ENCODE assay signal across 38 cellular contexts in genomic region chr13:27982361-27982760, GRCh38. TPM values are rescaled to one million over a fixed set of nuclear protein-coding genes. Genes with fewer than 3 reads are reported as not detected.
"Had no signal": no experiment of that assay in that cellular context is flagged by ENCODE, and none has a peak within 500 bp of the region (broad histone marks: within the 10 kb centered on the region; RNA-seq: fewer than 3 reads in every experiment).

No MANE protein-coding gene starts in this region.

- H3K27ac ChIP-seq: body of pancreas, brain microvascular endothelial cell, breast epithelium, VCaP had no signal

- DNase-seq: activated B cell treated with CpG ODN at 0.5 μM for 24 hours; activated CD4-positive, alpha-beta memory T cell treated with anti-CD3 and anti-CD28 coated beads for 36 hours; activated CD4-positive, alpha-beta T cell treated with anti-CD3 and anti-CD28 coated beads for 4 hours; activated CD4-positive, alpha-beta T cell treated with anti-CD3 and anti-CD28 coated beads, Interleukin-2, amount 10 ng/mL, durations not matched to agents 24 days and 14 days; activated CD4-positive, alpha-beta T cell treated with anti-CD3 and anti-CD28 coated beads, Interleukin-2, amount 50 U/mL, for 1 hour; activated CD4-positive, alpha-beta T cell treated with anti-CD3 and anti-CD28 coated beads, Interleukin-2, amount 50 U/mL, for 4 hours; activated CD4-positive, CD25-positive, alpha-beta regulatory T cell treated with anti-CD3 and anti-CD28 coated beads, Interleukin-2, amount 50 U/mL, for 72 hours; activated CD8-positive, alpha-beta memory T cell treated with anti-CD3 and anti-CD28 coated beads, Interleukin-2, amount 50 U/mL, for 4 hours; activated CD8-positive, alpha-beta T cell treated with anti-CD3 and anti-CD28 coated beads for 36 hours; activated effector memory CD4-positive, alpha-beta T cell treated with Interleukin-2 at 50 U/mL for 16 hours; activated gamma-delta T cell; activated naive CD4-positive, alpha-beta T cell treated with anti-CD3 and anti-CD28 coated beads, Interleukin-2, amount 10 ng/mL, durations not matched to agents 7 days and 5 days; activated naive CD4-positive, alpha-beta T cell treated with Interleukin-2 at 50 U/mL for 16 hours; activated naive CD8-positive, alpha-beta T cell treated with anti-CD3 and anti-CD28 coated beads, Interleukin-2, amount 10 ng/mL, durations not matched to agents 7 days and 5 days; activated naive CD8-positive, alpha-beta T cell treated with anti-CD3 and anti-CD28 coated beads, Interleukin-2, amount 50 U/mL, for 24 hours; activated T-cell treated with anti-CD3 and anti-CD28 coated beads for 4 hours; activated T-cell treated with anti-CD3 and anti-CD28 coated beads, Interleukin-2, amount 50 U/mL, for 24 hours; activated T-cell treated with anti-CD3 and anti-CD28 coated beads, Interleukin-2, amount 50 U/mL, for 48 hours; aorta; body of pancreas; brain microvascular endothelial cell; cerebellar nuclear complex; SW 1271; T-helper 1 cell; T-helper 2 cell; T-helper 9 cell had no signal

- H3K27ac Mint-ChIP-seq: activated B cell treated with CpG ODN at 0.5 μM for 24 hours; activated CD4-positive, alpha-beta memory T cell treated with anti-CD3 and anti-CD28 coated beads for 36 hours; activated CD4-positive, alpha-beta T cell treated with anti-CD3 and anti-CD28 coated beads, Interleukin-2, amount 10 ng/mL, durations not matched to agents 24 days and 14 days; activated CD8-positive, alpha-beta T cell treated with anti-CD3 and anti-CD28 coated beads for 36 hours; activated naive CD4-positive, alpha-beta T cell treated with anti-CD3 and anti-CD28 coated beads, Interleukin-2, amount 10 ng/mL, durations not matched to agents 7 days and 5 days; activated naive CD4-positive, alpha-beta T cell treated with anti-CD3 and anti-CD28 coated beads, Interleukin-2, amount 50 U/mL, for 24 hours; activated naive CD8-positive, alpha-beta T cell; activated naive CD8-positive, alpha-beta T cell treated with anti-CD3 and anti-CD28 coated beads, Interleukin-2, amount 10 ng/mL, durations not matched to agents 7 days and 5 days; activated naive CD8-positive, alpha-beta T cell treated with anti-CD3 and anti-CD28 coated beads, Interleukin-2, amount 50 U/mL, for 24 hours; activated T-cell treated with anti-CD3 and anti-CD28 coated beads, Interleukin-2, amount 50 U/mL, for 24 hours; activated T-helper 2 cell treated with anti-CD3 and anti-CD28 coated beads, Interferon-gamma antibody, Interleukin-2, Interleukin-4, amounts not matched to agents 10 μg/mL and 5 μg/mL and 100 μg/mL, durations not matched to agents 14 hours and 24 hours and 36 hours; T-helper 1 cell treated with Interleukin-12 subunit alpha and Interleukin-12 subunit beta and Interleukin-4 antibody, amounts not matched to agents 30 μg/mL and 1 μg/mL, for 36 hours; T-helper 2 cell treated with Interferon-gamma antibody and Interleukin-4, amounts not matched to agents 5 μg/mL and 100 μg/mL, for 36 hours had no signal

- H3K36me3 Mint-ChIP-seq: activated CD4-positive, alpha-beta memory T cell treated with anti-CD3 and anti-CD28 coated beads for 36 hours; activated naive CD4-positive, alpha-beta T cell treated with anti-CD3 and anti-CD28 coated beads, Interleukin-2, amount 50 U/mL, for 24 hours; activated naive CD8-positive, alpha-beta T cell; activated naive CD8-positive, alpha-beta T cell treated with anti-CD3 and anti-CD28 coated beads, Interleukin-2, amount 10 ng/mL, durations not matched to agents 7 days and 5 days had no signal

- H3K9me3 Mint-ChIP-seq: activated B cell treated with CpG ODN at 0.5 μM for 24 hours; activated CD4-positive, alpha-beta memory T cell treated with anti-CD3 and anti-CD28 coated beads for 36 hours; activated CD4-positive, alpha-beta T cell treated with anti-CD3 and anti-CD28 coated beads, Interleukin-2, amount 10 ng/mL, durations not matched to agents 24 days and 14 days; activated CD8-positive, alpha-beta T cell treated with anti-CD3 and anti-CD28 coated beads for 36 hours; activated naive CD4-positive, alpha-beta T cell treated with anti-CD3 and anti-CD28 coated beads, Interleukin-2, amount 10 ng/mL, durations not matched to agents 7 days and 5 days; activated naive CD4-positive, alpha-beta T cell treated with anti-CD3 and anti-CD28 coated beads, Interleukin-2, amount 50 U/mL, for 24 hours; activated naive CD8-positive, alpha-beta T cell treated with anti-CD3 and anti-CD28 coated beads, Interleukin-2, amount 10 ng/mL, durations not matched to agents 7 days and 5 days; activated naive CD8-positive, alpha-beta T cell treated with anti-CD3 and anti-CD28 coated beads, Interleukin-2, amount 50 U/mL, for 24 hours; activated T-cell treated with anti-CD3 and anti-CD28 coated beads, Interleukin-2, amount 50 U/mL, for 24 hours; activated T-helper 2 cell treated with anti-CD3 and anti-CD28 coated beads, Interferon-gamma antibody, Interleukin-2, Interleukin-4, amounts not matched to agents 10 μg/mL and 5 μg/mL and 100 μg/mL, durations not matched to agents 14 hours and 24 hours and 36 hours; central memory CD8-positive, alpha-beta T cell; T-helper 1 cell treated with Interleukin-12 subunit alpha and Interleukin-12 subunit beta and Interleukin-4 antibody, amounts not matched to agents 30 μg/mL and 1 μg/mL, for 36 hours; T-helper 2 cell treated with Interferon-gamma antibody and Interleukin-4, amounts not matched to agents 5 μg/mL and 100 μg/mL, for 36 hours had no signal

- FAIRE-seq: astrocyte, TTC549 had no signal

- H3K36me3 ChIP-seq: brain microvascular endothelial cell, breast epithelium had no signal

- H3K4me3 ChIP-seq: body of pancreas, breast epithelium had no signal

- H3K9me3 ChIP-seq: body of pancreas, breast epithelium had no signal

- H3K4me3 Mint-ChIP-seq: activated B cell treated with CpG ODN at 0.5 μM for 24 hours; activated CD4-positive, alpha-beta memory T cell treated with anti-CD3 and anti-CD28 coated beads for 36 hours; activated CD4-positive, alpha-beta T cell treated with anti-CD3 and anti-CD28 coated beads, Interleukin-2, amount 10 ng/mL, durations not matched to agents 24 days and 14 days; activated CD8-positive, alpha-beta T cell treated with anti-CD3 and anti-CD28 coated beads for 36 hours; activated naive CD4-positive, alpha-beta T cell treated with anti-CD3 and anti-CD28 coated beads, Interleukin-2, amount 10 ng/mL, durations not matched to agents 7 days and 5 days; activated naive CD4-positive, alpha-beta T cell treated with anti-CD3 and anti-CD28 coated beads, Interleukin-2, amount 50 U/mL, for 24 hours; activated naive CD8-positive, alpha-beta T cell; activated naive CD8-positive, alpha-beta T cell treated with anti-CD3 and anti-CD28 coated beads, Interleukin-2, amount 10 ng/mL, durations not matched to agents 7 days and 5 days; activated naive CD8-positive, alpha-beta T cell treated with anti-CD3 and anti-CD28 coated beads, Interleukin-2, amount 50 U/mL, for 24 hours; activated T-cell treated with anti-CD3 and anti-CD28 coated beads, Interleukin-2, amount 50 U/mL, for 24 hours; central memory CD8-positive, alpha-beta T cell; T-helper 1 cell treated with Interleukin-12 subunit alpha and Interleukin-12 subunit beta and Interleukin-4 antibody, amounts not matched to agents 30 μg/mL and 1 μg/mL, for 36 hours; T-helper 2 cell treated with Interferon-gamma antibody and Interleukin-4, amounts not matched to agents 5 μg/mL and 100 μg/mL, for 36 hours had no signal

RNA-seq across cellular contexts. Expression of gene URAD, which starts 6.1 kb away (rescaled TPM):
- total RNA-seq: activated B cell treated with CpG ODN at 0.5 μM for 24 hours; activated CD4-positive, alpha-beta memory T cell treated with anti-CD3 and anti-CD28 coated beads for 36 hours; activated CD4-positive, alpha-beta T cell treated with anti-CD3 and anti-CD28 coated beads, Interleukin-2, amount 10 ng/mL, durations not matched to agents 24 days and 14 days; activated CD8-positive, alpha-beta memory T cell treated with anti-CD3 and anti-CD28 coated beads for 36 hours; activated CD8-positive, alpha-beta T cell treated with anti-CD3 and anti-CD28 coated beads for 36 hours; activated naive CD8-positive, alpha-beta T cell treated with anti-CD3 and anti-CD28 coated beads, Interleukin-2, amount 10 ng/mL, durations not matched to agents 7 days and 5 days; activated T-helper 2 cell treated with anti-CD3 and anti-CD28 coated beads, Interferon-gamma antibody, Interleukin-2, Interleukin-4, amounts not matched to agents 10 μg/mL and 5 μg/mL and 100 μg/mL, durations not matched to agents 14 hours and 24 hours and 36 hours; aorta; astrocyte; body of pancreas; cardiac septum had no signal
- polyA plus RNA-seq: aorta had no signal

RNA-seq across cellular contexts. Expression of gene CDX2, which starts 13.2 kb away (rescaled TPM):
- total RNA-seq: activated B cell treated with CpG ODN at 0.5 μM for 24 hours; activated CD4-positive, alpha-beta memory T cell treated with anti-CD3 and anti-CD28 coated beads for 36 hours; activated CD4-positive, alpha-beta T cell treated with anti-CD3 and anti-CD28 coated beads, Interleukin-2, amount 10 ng/mL, durations not matched to agents 24 days and 14 days; activated CD8-positive, alpha-beta memory T cell treated with anti-CD3 and anti-CD28 coated beads for 36 hours; activated CD8-positive, alpha-beta T cell treated with anti-CD3 and anti-CD28 coated beads for 36 hours; activated naive CD8-positive, alpha-beta T cell treated with anti-CD3 and anti-CD28 coated beads, Interleukin-2, amount 10 ng/mL, durations not matched to agents 7 days and 5 days; activated T-helper 2 cell treated with anti-CD3 and anti-CD28 coated beads, Interferon-gamma antibody, Interleukin-2, Interleukin-4, amounts not matched to agents 10 μg/mL and 5 μg/mL and 100 μg/mL, durations not matched to agents 14 hours and 24 hours and 36 hours; aorta; astrocyte; cardiac septum had no signal
